Comparison of ENCODE assay signal across 1 cellular context in the genomic region with DNA sequence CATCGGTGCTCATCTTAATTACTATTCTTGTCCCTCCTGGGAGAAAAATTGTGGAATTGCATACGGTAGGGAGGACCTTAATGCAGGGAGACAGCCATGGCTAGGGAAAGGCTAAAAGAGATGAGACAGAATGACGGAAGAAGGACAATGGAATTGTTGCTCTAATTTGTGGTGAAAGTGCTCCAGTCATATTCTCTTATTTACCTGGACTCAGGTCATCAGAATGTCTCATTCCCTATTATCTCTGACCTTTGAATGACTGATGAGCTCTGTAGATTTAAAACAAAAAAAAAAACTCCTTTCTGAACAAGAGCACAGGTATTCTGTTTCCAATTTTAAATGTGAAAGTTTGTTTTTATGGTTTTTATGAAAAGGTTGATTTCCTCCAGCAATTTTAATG.
TF ChIP-seq lines count a peak whose summit lies in the region.

No MANE protein-coding gene starts in this region.

TF ChIP-seq in SK-N-SH treated with all-trans-retinoic acid at 6 μM for 48 hours, 23 proteins besides CTCF, POLR2A, EP300 and RAD21 (continued from another document):
- TF ChIP-seq, protein P1, sequence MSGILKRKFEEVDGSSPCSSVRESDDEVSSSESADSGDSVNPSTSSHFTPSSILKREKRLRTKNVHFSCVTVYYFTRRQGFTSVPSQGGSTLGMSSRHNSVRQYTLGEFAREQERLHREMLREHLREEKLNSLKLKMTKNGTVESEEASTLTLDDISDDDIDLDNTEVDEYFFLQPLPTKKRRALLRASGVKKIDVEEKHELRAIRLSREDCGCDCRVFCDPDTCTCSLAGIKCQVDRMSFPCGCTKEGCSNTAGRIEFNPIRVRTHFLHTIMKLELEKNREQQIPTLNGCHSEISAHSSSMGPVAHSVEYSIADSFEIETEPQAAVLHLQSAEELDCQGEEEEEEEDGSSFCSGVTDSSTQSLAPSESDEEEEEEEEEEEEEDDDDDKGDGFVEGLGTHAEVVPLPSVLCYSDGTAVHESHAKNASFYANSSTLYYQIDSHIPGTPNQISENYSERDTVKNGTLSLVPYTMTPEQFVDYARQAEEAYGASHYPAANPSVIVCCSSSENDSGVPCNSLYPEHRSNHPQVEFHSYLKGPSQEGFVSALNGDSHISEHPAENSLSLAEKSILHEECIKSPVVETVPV (CRISPR knock-in tag; IDR thresholded peaks at IDR 0.05) = no peak
TF ChIP-seq in SK-N-SH treated with all-trans-retinoic acid at 6 μM for 48 hours: peak in this region for 0.
